ENCODE assay signal across 8 cellular contexts in genomic region chrX:14032383-14032782, GRCh38. TPM values are rescaled to one million over a fixed set of nuclear protein-coding genes. Genes with fewer than 3 reads are reported as not detected.
DNase-seq lines count a peak whose midpoint lies in the region; ATAC-seq and TF ChIP-seq lines count a peak whose summit lies in the region.

No MANE protein-coding gene starts in this region.

- H3K36me3 ChIP-seq in Karpas-422 (ENCODE audit: insufficient read depth, low read length) (no peaks in the 10 kb centered on the region), adipocyte (ENCODE audit: control insufficient read depth, insufficient read depth, low read length, severe bottlenecking) (no peaks in the 10 kb centered on the region), iPS DF 6.9 (ENCODE audit: control insufficient read depth, insufficient read depth, low read length) (no peaks in the 10 kb centered on the region)

- no peaks in the 10 kb centered on the region for H3K9me3 ChIP-seq in Karpas-422 (ENCODE audit: low read length)
- peaks cover 5% of the 10 kb centered on the region for H3K9me3 ChIP-seq in adipocyte (ENCODE audit: control insufficient read depth, low read length)
- H3K9me3 ChIP-seq in iPS DF 6.9 (ENCODE audit: control insufficient read depth, insufficient read depth, low read length): no peaks in the 10 kb centered on the region

- no peaks in the 10 kb centered on the region for H3K9me2 ChIP-seq in Karpas-422 (replicated peaks; ENCODE audit: insufficient read depth, low read length)

- ATAC-seq in SK-N-SH treated with all-trans-retinoic acid at 6 μM for 48 hours (peak; percentile 11; the same call in 1 of the 3 replicates), sciatic nerve (no peak)

- no peaks in the 10 kb centered on the region for H4K20me1 ChIP-seq in Karpas-422 (ENCODE audit: insufficient read depth, low read depth, low read length)

- intact Hi-C loops in sciatic nerve (cut with DNase I): loop anchor here (5.0 kb wide), 2 partner anchors 370 to 525 kb away; no protein-coding TSS in a partner anchor

- peaks cover 26% of the 10 kb centered on the region for H3K79me2 ChIP-seq in Karpas-422 (ENCODE audit: low read length)

- H2AFZ ChIP-seq in Karpas-422 (ENCODE audit: low read length): peak overlapping the region; percentile 72

- H3K4me2 ChIP-seq in Karpas-422 (ENCODE audit: low read depth, low read length, poor library complexity, severe bottlenecking): no peak overlapping the region

- peaks cover 32% of the 10 kb centered on the region for H3K4me1 ChIP-seq in Karpas-422 (ENCODE audit: low read length)
- peaks cover 27% of the 10 kb centered on the region for H3K4me1 ChIP-seq in adipocyte (ENCODE audit: control insufficient read depth, insufficient read depth, low read length)
- H3K4me1 ChIP-seq in iPS DF 6.9 (ENCODE audit: control insufficient read depth, insufficient read depth, low read length): no peaks in the 10 kb centered on the region

- H3K27ac ChIP-seq in Karpas-422 (ENCODE audit: low read length) (no peak overlapping the region), iPS DF 6.9 (ENCODE audit: low read length) (no peak overlapping the region)

- peak; percentile 1 for DNase-seq in DMS53 treated with DMSO at 0.1 percent for 48 hours (lab: John Stamatoyannopoulos, UW; ENCODE audit: unreplicated experiment)
- peak; percentile 91 for DNase-seq in Karpas-422
- DNase-seq in adipocyte (ENCODE audit: low read depth): peak; percentile 88
- DNase-seq in iPS DF 6.9 (ENCODE audit: low read depth, low spot score): peak; percentile 16
- peak; percentile 18 to 63 for DNase-seq in stimulated activated CD4-positive, alpha-beta T cell treated with anti-CD3 and anti-CD28 coated beads, Interleukin-1b, Interleukin-23, amount 100 ng/mL, for 4 hours (ENCODE audit: low read depth in 2 of 2)
- no peak for DNase-seq in NK-92 treated with Interleukin-12 subunit alpha and Interleukin-12 subunit beta, amount 100 ng/mL, for 24 hours (lab: John Stamatoyannopoulos, UW)
- DNase-seq in sciatic nerve (ENCODE audit: low spot score): no peak

- H3K27me3 ChIP-seq in Karpas-422 (ENCODE audit: low read length) (no peaks in the 10 kb centered on the region), adipocyte (replicated peaks; ENCODE audit: control insufficient read depth, insufficient read depth, low read length) (no peaks in the 10 kb centered on the region), iPS DF 6.9 (ENCODE audit: control insufficient read depth, insufficient read depth, low read length) (no peaks in the 10 kb centered on the region)

- H3K4me3 ChIP-seq in Karpas-422 (ENCODE audit: low read length) (no peak overlapping the region), adipocyte (ENCODE audit: low read length) (no peak overlapping the region), iPS DF 6.9 (ENCODE audit: low read length) (no peak overlapping the region)

- no CpG with 5 or more reads among the region's 2 CpGs for WGBS in iPS DF 6.9 (ENCODE audit: insufficient coverage, insufficient read length)

- H3K9ac ChIP-seq in Karpas-422 (ENCODE audit: low read length) (no peak overlapping the region), adipocyte (ENCODE audit: low read length) (no peak overlapping the region)

TF ChIP-seq in SK-N-SH treated with all-trans-retinoic acid at 6 μM for 48 hours, 23 proteins besides CTCF, POLR2A, EP300 and RAD21:
- no peak for TF ChIP-seq ZNF565 (CRISPR knock-in tag; conservative IDR thresholded peaks at IDR 0.05; ENCODE audit: low read depth)
- TF ChIP-seq SNAI2 (CRISPR knock-in tag; IDR thresholded peaks at IDR 0.05): no peak
- no peak for TF ChIP-seq ZC3H10 (CRISPR knock-in tag; IDR thresholded peaks at IDR 0.05)
- no peak for TF ChIP-seq ZFP3 (CRISPR knock-in tag; IDR thresholded peaks at IDR 0.05)
- no peak for TF ChIP-seq RARB (CRISPR knock-in tag; IDR thresholded peaks at IDR 0.05)
- TF ChIP-seq CSDC2 (CRISPR knock-in tag; IDR thresholded peaks at IDR 0.05): no peak
- TF ChIP-seq TCF4 (CRISPR knock-in tag; IDR thresholded peaks at IDR 0.05; ENCODE audit: borderline replicate concordance): no peak
- no peak for TF ChIP-seq OSR1 (CRISPR knock-in tag; IDR thresholded peaks at IDR 0.05)
- TF ChIP-seq PPARA (CRISPR knock-in tag; IDR thresholded peaks at IDR 0.05; ENCODE audit: borderline replicate concordance): no peak
- TF ChIP-seq PATZ1 (CRISPR knock-in tag; IDR thresholded peaks at IDR 0.05; ENCODE audit: borderline replicate concordance): no peak
- TF ChIP-seq CSRNP3 (CRISPR knock-in tag; IDR thresholded peaks at IDR 0.05): no peak
- no peak for TF ChIP-seq GLIS3 (CRISPR knock-in tag; IDR thresholded peaks at IDR 0.05)
- TF ChIP-seq ZNF8 (CRISPR knock-in tag; IDR thresholded peaks at IDR 0.05): no peak
- TF ChIP-seq ISL1 (CRISPR knock-in tag; IDR thresholded peaks at IDR 0.05): no peak
- TF ChIP-seq, protein P1, sequence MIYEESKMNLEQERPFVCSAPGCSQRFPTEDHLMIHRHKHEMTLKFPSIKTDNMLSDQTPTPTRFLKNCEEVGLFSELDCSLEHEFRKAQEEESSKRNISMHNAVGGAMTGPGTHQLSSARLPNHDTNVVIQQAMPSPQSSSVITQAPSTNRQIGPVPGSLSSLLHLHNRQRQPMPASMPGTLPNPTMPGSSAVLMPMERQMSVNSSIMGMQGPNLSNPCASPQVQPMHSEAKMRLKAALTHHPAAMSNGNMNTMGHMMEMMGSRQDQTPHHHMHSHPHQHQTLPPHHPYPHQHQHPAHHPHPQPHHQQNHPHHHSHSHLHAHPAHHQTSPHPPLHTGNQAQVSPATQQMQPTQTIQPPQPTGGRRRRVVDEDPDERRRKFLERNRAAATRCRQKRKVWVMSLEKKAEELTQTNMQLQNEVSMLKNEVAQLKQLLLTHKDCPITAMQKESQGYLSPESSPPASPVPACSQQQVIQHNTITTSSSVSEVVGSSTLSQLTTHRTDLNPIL (CRISPR knock-in tag; IDR thresholded peaks at IDR 0.05; ENCODE audit: low read depth): no peak
TF ChIP-seq in SK-N-SH treated with all-trans-retinoic acid at 6 μM for 48 hours: peak in this region for 0.

RNA-seq across cellular contexts. Expression of gene GEMIN8, which starts 2.7 kb away (rescaled TPM):
- total RNA-seq in Karpas-422 (2014; rRNA removed; shearing (Covaris generic); ENCODE audit: low replicate concordance): 44.7 and 56.9 TPM in 2 replicates
- 33.6 TPM for total RNA-seq in sciatic nerve

Comparison
In these comparisons a context has a peak if more than half of its experiments do, and no peak if none do; other contexts are left out.
1. DNase-seq: peak in DMS53 treated with DMSO at 0.1 percent for 48 hours (single experiment), Karpas-422 (single experiment), adipocyte (single experiment), iPS DF 6.9 (single experiment) and stimulated activated CD4-positive, alpha-beta T cell treated with anti-CD3 and anti-CD28 coated beads, Interleukin-1b, Interleukin-23, amount 100 ng/mL, for 4 hours (2 of 2); none in NK-92 treated with Interleukin-12 subunit alpha and Interleukin-12 subunit beta, amount 100 ng/mL, for 24 hours (single experiment) and sciatic nerve (single experiment).